ENCODE assay signal across 17 cellular contexts in genomic region chr13:46571941-46572340, GRCh38. TPM values are rescaled to one million over a fixed set of nuclear protein-coding genes. Genes with fewer than 3 reads are reported as not detected.
A peak's percentile ranks its signal among the peaks of the same experiment; 100 is the strongest.
DNase-seq lines count a peak whose midpoint lies in the region; ATAC-seq and TF ChIP-seq lines count a peak whose summit lies in the region.
"Had no signal": no experiment of that assay in that cellular context is flagged by ENCODE, and none has a peak within 500 bp of the region (broad histone marks: within the 10 kb centered on the region; RNA-seq: fewer than 3 reads in every experiment).

No MANE protein-coding gene starts in this region.

- H3K4me3 ChIP-seq in OCI-LY7 (ENCODE audit: low read depth, low read length, poor library complexity, severe bottlenecking) = no peak overlapping the region
- H3K4me3 ChIP-seq: K562 had no signal

- peaks cover 60 to 72% of the 10 kb centered on the region in 2 donors for H3K4me1 Mint-ChIP-seq in stimulated activated naive B cell treated with anti-CD40 and anti-IgM and Interleukin-4, amounts not matched to agents 10 μg/mL and 1 μg/mL and 100 μg/mL, for 72 hours

- POLR2A ChIA-PET in OCI-LY7 (lab: Charles Lee) = interaction anchor here (0.6 to 2.9 kb wide), 9 partner anchors 13 to 1417 kb away, joined by 3 to 27 read pairs (median 4); partner anchors contain the start of gene LRCH1

- no peak for TF ChIP-seq CTCF in OCI-LY7 (conservative IDR thresholded peaks at IDR 0.05; ENCODE audit: low read length)

- H3K27ac Mint-ChIP-seq in stimulated activated naive B cell treated with anti-CD40 and anti-IgM and Interleukin-4, amounts not matched to agents 10 μg/mL and 1 μg/mL and 100 μg/mL, for 72 hours = peak overlapping the region; percentile 44
- H3K27ac Mint-ChIP-seq: activated naive CD4-positive, alpha-beta T cell treated with anti-CD3 and anti-CD28 coated beads, Interleukin-2, amount 50 U/mL, for 24 hours; CD8-positive, alpha-beta T cell had no signal

- H3K4me3 Mint-ChIP-seq in stimulated activated naive B cell treated with anti-CD40 and anti-IgM and Interleukin-4, amounts not matched to agents 10 μg/mL and 1 μg/mL and 100 μg/mL, for 72 hours = no peak overlapping the region
- H3K4me3 Mint-ChIP-seq: activated naive CD4-positive, alpha-beta T cell treated with anti-CD3 and anti-CD28 coated beads, Interleukin-2, amount 50 U/mL, for 24 hours; CD8-positive, alpha-beta T cell; naive thymus-derived CD8-positive, alpha-beta T cell had no signal

- H3K79me2 ChIP-seq in OCI-LY7 (ENCODE audit: insufficient read depth, low read depth, low read length) = peaks cover 100% of the 10 kb centered on the region

- CTCF ChIA-PET in OCI-LY7 (lab: Charles Lee; ENCODE audit: unreplicated experiment) = interaction anchor here (0.9 to 1.5 kb wide), 2 partner anchors 14 to 17 kb away, joined by 3 to 4 read pairs; no protein-coding TSS in a partner anchor

- peaks cover 5 to 30% of the 10 kb centered on the region in 2 donors for H3K36me3 Mint-ChIP-seq in stimulated activated naive B cell treated with anti-CD40 and anti-IgM and Interleukin-4, amounts not matched to agents 10 μg/mL and 1 μg/mL and 100 μg/mL, for 72 hours

- no peak overlapping the region for H2AFZ ChIP-seq in OCI-LY7 (ENCODE audit: low read length)

- H3K27me3 Mint-ChIP-seq in stimulated activated naive B cell treated with anti-CD40 and anti-IgM and Interleukin-4, amounts not matched to agents 10 μg/mL and 1 μg/mL and 100 μg/mL, for 72 hours = no peaks in the 10 kb centered on the region
- H3K27me3 Mint-ChIP-seq: activated naive CD4-positive, alpha-beta T cell treated with anti-CD3 and anti-CD28 coated beads, Interleukin-2, amount 50 U/mL, for 24 hours; naive thymus-derived CD8-positive, alpha-beta T cell had no signal

- H3K36me3 ChIP-seq in OCI-LY7 (ENCODE audit: insufficient read depth, low read length) = peaks cover 18% of the 10 kb centered on the region

- BruUV-seq in OCI-LY7 (replicated peaks; lab: Mats Ljungman, UMichigan) = no TSS peak

- intact Hi-C loops in OCI-LY7 (cut with micrococcal nuclease; ENCODE audit: unreplicated experiment) (no loop called here), left ventricle myocardium superior (cut with micrococcal nuclease) (no loop called here)

- peaks cover 45% of the 10 kb centered on the region for H3K4me1 ChIP-seq in OCI-LY7 (ENCODE audit: insufficient read depth, low read length, poor library complexity, severe bottlenecking)

- peak; percentile 3 for ATAC-seq in GM18502 (IDR thresholded peaks at IDR 0.05; ENCODE audit: poor library complexity, unreplicated experiment)
- peak; percentile 32 for ATAC-seq in left ventricle myocardium superior
- ATAC-seq in stimulated activated naive B cell treated with anti-CD40 and anti-IgM and Interleukin-4, amounts not matched to agents 10 μg/mL and 1 μg/mL and 100 μg/mL, for 72 hours (replicated peaks) = no peak
- ATAC-seq: CD8-positive, alpha-beta T cell; K562; left lobe of liver; naive thymus-derived CD8-positive, alpha-beta T cell had no signal

- H3K9me2 ChIP-seq in OCI-LY7 (ENCODE audit: insufficient read depth, low read length) = no peaks in the 10 kb centered on the region

- no peak overlapping the region for H3K27ac ChIP-seq in OCI-LY7 (ENCODE audit: low read depth, low read length, poor library complexity, severe bottlenecking)

- no peaks in the 10 kb centered on the region for H3K9me3 Mint-ChIP-seq in stimulated activated naive B cell treated with anti-CD40 and anti-IgM and Interleukin-4, amounts not matched to agents 10 μg/mL and 1 μg/mL and 100 μg/mL, for 72 hours
- H3K9me3 Mint-ChIP-seq: activated naive CD4-positive, alpha-beta T cell treated with anti-CD3 and anti-CD28 coated beads, Interleukin-2, amount 50 U/mL, for 24 hours; CD8-positive, alpha-beta T cell; naive thymus-derived CD8-positive, alpha-beta T cell had no signal

- no peaks in the 10 kb centered on the region for H3K9me3 ChIP-seq in OCI-LY7 (ENCODE audit: low read length)

- peak overlapping the region; percentile 42 for H3K4me2 ChIP-seq in OCI-LY7 (ENCODE audit: low read length)

- DNase-seq in OCI-LY7 (ENCODE audit: low spot score) = no peak
- DNase-seq in left ventricle myocardium superior = no peak
- no peak for DNase-seq in stimulated activated naive B cell treated with anti-CD40 and anti-IgM and Interleukin-4, amounts not matched to agents 10 μg/mL and 1 μg/mL and 100 μg/mL, for 72 hours
- no peak for DNase-seq in activated CD8-positive, alpha-beta memory T cell treated with anti-CD3 and anti-CD28 coated beads, Interleukin-2, amount 50 U/mL, for 4 hours
- no peak for DNase-seq in dermis blood vessel endothelial cell
- no peak for DNase-seq in NCI-H1436 (lab: John Stamatoyannopoulos, UW)
- DNase-seq: activated CD4-positive, alpha-beta T cell treated with anti-CD3 and anti-CD28 coated beads for 1 hour; CD8-positive, alpha-beta T cell; GDM1; naive thymus-derived CD8-positive, alpha-beta T cell; NCI-H1105; NCI-H2171 treated with DMSO at 0.1 percent for 48 hours; NK-92 treated with Interleukin-12 subunit alpha and Interleukin-12 subunit beta, amount 100 ng/mL, for 24 hours had no signal

- peaks cover 58% of the 10 kb centered on the region for H4K20me1 ChIP-seq in OCI-LY7 (ENCODE audit: insufficient read depth, low read length)

RNA-seq across cellular contexts. Expression of gene LRCH1, which starts 19.0 kb away (rescaled TPM):
- 14.9 and 16.7 TPM in 2 replicates for total RNA-seq in OCI-LY7 (2014; rRNA removed; shearing (Covaris generic))
- total RNA-seq in OCI-LY7 (2022) (27.8 and 35.7 TPM in 2 replicates), left ventricle myocardium superior (12.5 TPM), dermis blood vessel endothelial cell (21.8 and 25.7 TPM in 2 replicates)

Comparison
In these comparisons a context has a peak if more than half of its experiments do, and no peak if none do; other contexts are left out.
1. ATAC-seq: peak in GM18502 (single experiment) and left ventricle myocardium superior (single experiment); none in stimulated activated naive B cell treated with anti-CD40 and anti-IgM and Interleukin-4, amounts not matched to agents 10 μg/mL and 1 μg/mL and 100 μg/mL, for 72 hours (0 of 2).